In genomic region chr3:77014236-77014635, GRCh38 we compare ENCODE assay signal across 16 cellular contexts. TPM values are rescaled to one million over a fixed set of nuclear protein-coding genes. Genes with fewer than 3 reads are reported as not detected.
"Had no signal": no experiment of that assay in that cellular context is flagged by ENCODE, and none has a peak within 500 bp of the region (broad histone marks: within the 10 kb centered on the region; RNA-seq: fewer than 3 reads in every experiment).

No MANE protein-coding gene starts in this region.

- H3K4me3 ChIP-seq: breast epithelium, left lung, ovary, thyroid gland, vagina had no signal

- H3K4me1 ChIP-seq: breast epithelium, left lung, thyroid gland, vagina had no signal

- H3K27ac ChIP-seq: breast epithelium, left lung, ovary, thyroid gland, vagina had no signal

- H3K36me3 ChIP-seq: breast epithelium, left lung, ovary, thyroid gland, vagina had no signal

- H3K27me3 ChIP-seq: breast epithelium, left lung, ovary, thyroid gland, vagina had no signal

- H3K9me3 ChIP-seq: breast epithelium, left lung, ovary, thyroid gland, vagina had no signal

- DNase-seq: activated CD4-positive, alpha-beta T cell treated with anti-CD3 and anti-CD28 coated beads, Interleukin-2, amount 10 ng/mL, durations not matched to agents 7 days and 5 days; activated CD4-positive, CD25-positive, alpha-beta regulatory T cell; activated CD8-positive, alpha-beta memory T cell treated with anti-CD3 and anti-CD28 coated beads for 24 hours; activated T-cell treated with anti-CD3 and anti-CD28 coated beads for 4 hours; dermis blood vessel endothelial cell; left lung; mesenchymal stem cell; ovary; retina; stimulated activated CD4-positive, alpha-beta T cell treated with anti-CD3 and anti-CD28 coated beads, Interleukin-4, amount 100 ng/mL, for 4 hours; T-helper 17 cell; thyroid gland had no signal

- ATAC-seq: esophagus mucosa, left lung, T-helper 17 cell had no signal

RNA-seq across cellular contexts. Expression of gene ROBO2, which starts 25.7 kb away (rescaled TPM):
- total RNA-seq: activated CD4-positive, alpha-beta T cell treated with anti-CD3 and anti-CD28 coated beads, Interleukin-2, amount 10 ng/mL, durations not matched to agents 7 days and 5 days; activated T-helper 2 cell treated with anti-CD3 and anti-CD28 coated beads, Interferon-gamma antibody, Interleukin-2, Interleukin-4, amounts not matched to agents 10 μg/mL and 5 μg/mL and 100 μg/mL, durations not matched to agents 14 hours and 24 hours and 36 hours; dermis blood vessel endothelial cell; T-helper 17 cell had no signal
